8 cellular contexts compared by ENCODE assay signal in the genomic region with DNA sequence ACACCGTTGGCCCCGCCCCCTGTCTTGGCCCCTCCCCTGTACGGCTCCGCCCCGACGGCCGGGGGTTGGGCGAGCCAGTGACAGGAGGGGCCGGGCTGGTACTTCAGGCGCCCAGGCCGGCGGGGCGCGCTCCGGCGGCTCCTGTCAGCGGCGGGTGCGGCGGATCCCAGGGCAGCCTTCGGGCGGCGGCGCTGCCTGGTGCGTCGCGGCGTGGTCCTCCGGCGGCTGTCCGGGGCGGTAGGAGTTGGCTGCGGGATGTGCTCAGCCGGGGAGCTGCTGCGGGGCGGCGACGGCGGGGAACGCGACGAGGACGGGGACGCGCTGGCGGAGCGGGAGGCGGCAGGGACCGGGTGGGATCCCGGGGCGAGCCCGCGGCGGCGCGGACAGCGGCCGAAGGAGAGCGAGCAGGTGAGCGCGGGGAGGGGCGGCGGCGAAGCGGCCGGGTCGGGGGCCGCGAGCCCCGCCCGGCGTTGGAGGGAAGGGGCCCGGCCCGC. TPM values are rescaled to one million over a fixed set of nuclear protein-coding genes. Genes with fewer than 3 reads are reported as not detected.
DNase-seq lines count a peak whose midpoint lies in the region; TF ChIP-seq lines count a peak whose summit lies in the region.

A gene (plus strand): TSS at position 129 of the 494 bp plus-strand sequence. CDS start 127 bp downstream, at position 256.

- DNase-seq in GM04504 (ENCODE audit: low read depth) (peak; percentile 59), H4 (ENCODE audit: low spot score) (peak; percentile 53), LNCaP clone FGC (ENCODE audit: low read depth) (peak; percentile 13), T-helper 1 cell (peak; percentile 72 to 87 (median 83)), amniotic stem cell (lab: John Stamatoyannopoulos, UW) (peak; percentile 37), right atrium auricular region (ENCODE audit: low spot score) (peak; percentile 86), renal cortical epithelial cell (ENCODE audit: low read depth) (peak; percentile 32), NCI-H2107 treated with DMSO at 0.1 percent for 48 hours (lab: John Stamatoyannopoulos, UW; ENCODE audit: unreplicated experiment) (no peak)

- H3K9me3 ChIP-seq in right atrium auricular region, result no peaks in the 10 kb centered on the region

- TF ChIP-seq CTCF in LNCaP clone FGC (IDR thresholded peaks at IDR 0.05; ENCODE audit: control insufficient read depth, extremely low read depth, insufficient read depth) (no peak), right atrium auricular region (IDR thresholded peaks at IDR 0.05) (no peak)

- H3K4me1 ChIP-seq in right atrium auricular region, result peaks cover 0 to 49% of the 10 kb centered on the region in 2 donors

- peak within 1 kb of the TSS; percentile 89 to 91 for H3K27ac ChIP-seq in right atrium auricular region

- H3K4me3 ChIP-seq in LNCaP clone FGC (ENCODE audit: low read depth, low read length) (peak within 1 kb of the TSS; percentile 72), right atrium auricular region (peak within 1 kb of the TSS; percentile 76 to 85)

- no peaks in the 10 kb centered on the region for H3K27me3 ChIP-seq in right atrium auricular region

- H3K36me3 ChIP-seq in right atrium auricular region, result no peaks in the 10 kb centered on the region

RNA-seq across cellular contexts. Expression of the gene that starts here (rescaled TPM):
- 2.3 and 2.6 TPM in 2 replicates for total RNA-seq in H4 (2014; rRNA removed; shearing (Covaris generic))
- 1 to 10 TPM; 6.0 to 6.7 TPM for total RNA-seq in right atrium auricular region
- 0.85 and 1.4 TPM in 2 replicates for total RNA-seq in renal cortical epithelial cell
